ENCODE assay signal across 8 cellular contexts in genomic region chr1:25520446-25521061, GRCh38. TPM values are rescaled to one million over a fixed set of nuclear protein-coding genes. Genes with fewer than 3 reads are reported as not detected.
DNase-seq lines count a peak whose midpoint lies in the region; ATAC-seq, FAIRE-seq and TF ChIP-seq lines count a peak whose summit lies in the region.

No MANE protein-coding gene starts in this region.

- no peaks in the 10 kb centered on the region for H3K79me2 ChIP-seq in H1 (ENCODE audit: control insufficient read depth in 1 of 2, insufficient read depth in 2 of 2, low read length in 2 of 2)

- H2AFZ ChIP-seq in H1 (ENCODE audit: low read length): peak overlapping the region; percentile 93; the same call in 1 of the 2 replicates

- no peak overlapping the region for H3K4me2 ChIP-seq in H1 (ENCODE audit: insufficient read depth in 1 of 2, low read depth in 2 of 2, low read length in 2 of 2)

- 45% methylated on average over 4 of the region's 4 CpGs; no CpG with 5 or more reads in 1 of the 2 experiments for WGBS in H1 (ENCODE audit: extremely low coverage in 1 of 2, insufficient coverage in 1 of 2, insufficient read length in 1 of 2, insufficient replicate concordance in 2 of 2, low coverage in 1 of 2, low lambda C conversion rate in 2 of 2, missing lambda C conversion rate in 1 of 2), 2 experiments

- no peak overlapping the region for H3K27ac Mint-ChIP-seq in activated CD8-positive, alpha-beta T cell treated with anti-CD3 and anti-CD28 coated beads, Interleukin-2, amount 10 ng/mL, durations not matched to agents 7 days and 5 days

- peaks cover 5% of the 10 kb centered on the region for H3K9me3 Mint-ChIP-seq in activated CD8-positive, alpha-beta T cell treated with anti-CD3 and anti-CD28 coated beads, Interleukin-2, amount 10 ng/mL, durations not matched to agents 7 days and 5 days (ENCODE audit: insufficient read depth)

- POLR2A ChIA-PET in activated CD8-positive, alpha-beta T cell treated with anti-CD3 and anti-CD28 coated beads, Interleukin-2, amount 10 ng/mL, durations not matched to agents 7 days and 5 days (lab: Charles Lee): interaction anchor here (0.5 kb wide), 1 partner anchor 285 kb away, joined by 3 read pairs; no protein-coding TSS in a partner anchor
- POLR2A ChIA-PET in H1 (lab: Charles Lee; ENCODE audit: partially characterized antibody): interaction anchor here (0.6 to 2.2 kb wide), 5 partner anchors 14 to 292 kb away, joined by 3 to 16 read pairs (median 3); no protein-coding TSS in a partner anchor

- H3K9me3 ChIP-seq in H1 (ENCODE audit: insufficient read depth in 2 of 2, low read depth in 1 of 2, low read length in 1 of 2): peaks cover 0 to 4% of the 10 kb centered on the region in 2 experiments; a peak in 1 of 4 replicates

- H3K23me2 ChIP-seq in H1 (ENCODE audit: low read depth, low read length): no peaks in the 10 kb centered on the region

- H2BK5ac ChIP-seq in H1 (ENCODE audit: low read depth, low read length): no peak overlapping the region

- H4K5ac ChIP-seq in H1 (ENCODE audit: insufficient read length, low read depth, low read length): no peak overlapping the region

- no peak overlapping the region for H2AK5ac ChIP-seq in H1 (ENCODE audit: low read depth, low read length)

- no peak overlapping the region for H3K4me3 ChIP-seq in H1 (ENCODE audit: extremely low read depth in 1 of 4, insufficient read depth in 2 of 4, low read depth in 3 of 4, low read length in 4 of 4)

- no peak overlapping the region for H3K27ac ChIP-seq in H1 (ENCODE audit: low read depth, low read length)

- no peak overlapping the region for H3K56ac ChIP-seq in H1 (replicated peaks; ENCODE audit: insufficient read length, low read depth, low read length)

- no peak for TF ChIP-seq EP300 in H1 (IDR thresholded peaks at IDR 0.05; ENCODE audit: borderline replicate concordance in 1 of 2, low read depth in 2 of 2, low read length in 2 of 2)

- H3K23ac ChIP-seq in H1 (ENCODE audit: insufficient read length): no peak overlapping the region

- peak overlapping the region; percentile 80; the same call in 1 of the 2 replicates for H2BK20ac ChIP-seq in H1 (ENCODE audit: low read length)

- H3K4me1 ChIP-seq in H1 (replicated peaks in 1 of 4; ENCODE audit: control insufficient read depth in 3 of 4, insufficient read depth in 4 of 4, low read length in 3 of 4): peaks cover 4 to 8% (median 4%) of the 10 kb centered on the region in 4 experiments; a peak in 6 of 7 replicates

- no peaks in the 10 kb centered on the region for H3K36me3 ChIP-seq in H1 (ENCODE audit: control insufficient read depth in 2 of 4, insufficient read depth in 4 of 4, low read length in 3 of 4)

- peak in 2 of 3 experiments; percentile 63 to 76; a peak in 3 of 4 replicates for TF ChIP-seq CTCF in H1 (IDR thresholded peaks at IDR 0.05; ENCODE audit: control extremely low read depth in 1 of 3, insufficient read depth in 1 of 3, low read depth in 1 of 3, low read length in 3 of 3)

- peaks cover 7% of the 10 kb centered on the region for H3K4me1 Mint-ChIP-seq in activated CD8-positive, alpha-beta T cell treated with anti-CD3 and anti-CD28 coated beads, Interleukin-2, amount 10 ng/mL, durations not matched to agents 7 days and 5 days (ENCODE audit: low read depth)

- CTCF ChIA-PET in activated CD8-positive, alpha-beta T cell treated with anti-CD3 and anti-CD28 coated beads, Interleukin-2, amount 10 ng/mL, durations not matched to agents 7 days and 5 days (lab: Charles Lee): interaction anchor here (0.7 to 5.0 kb wide), 31 partner anchors 13 to 289 kb away, joined by 3 to 45 read pairs (median 4); partner anchors contain the start of gene LDLRAP1
- CTCF ChIA-PET in H1 (lab: Charles Lee; ENCODE audit: partially characterized antibody): interaction anchor here (0.6 to 15.3 kb wide), 32 partner anchors 8 to 327 kb away, joined by 3 to 240 read pairs (median 4); partner anchors contain the start of gene LDLRAP1

- no peak overlapping the region for H3K14ac ChIP-seq in H1 (ENCODE audit: insufficient read length)

- no peaks in the 10 kb centered on the region for H4K20me1 ChIP-seq in H1 (replicated peaks in 1 of 2; ENCODE audit: control insufficient read depth in 1 of 2, insufficient read depth in 2 of 2, low read length in 2 of 2)

- no peaks in the 10 kb centered on the region for H3K36me3 Mint-ChIP-seq in activated CD8-positive, alpha-beta T cell treated with anti-CD3 and anti-CD28 coated beads, Interleukin-2, amount 10 ng/mL, durations not matched to agents 7 days and 5 days (ENCODE audit: low read depth)

- no peak overlapping the region for H3K9ac ChIP-seq in H1 (replicated peaks in 1 of 4; ENCODE audit: extremely low read depth in 1 of 4, low read depth in 3 of 4, low read length in 3 of 4)

- peak; percentile 62 for ATAC-seq in activated CD8-positive, alpha-beta T cell treated with anti-CD3 and anti-CD28 coated beads, Interleukin-2, amount 10 ng/mL, durations not matched to agents 7 days and 5 days
- no peak for ATAC-seq in GM21529 (IDR thresholded peaks at IDR 0.05; ENCODE audit: unreplicated experiment)

- no peaks in the 10 kb centered on the region for H3K79me1 ChIP-seq in H1 (ENCODE audit: low read depth, low read length)

- no peak for FAIRE-seq in H1 (lab: Jason Lieb, UNC)

- H2BK120ac ChIP-seq in H1 (replicated peaks; ENCODE audit: low read depth, low read length): peak overlapping the region; percentile 50

- H2BK12ac ChIP-seq in H1 (ENCODE audit: low read depth, low read length): peak overlapping the region; percentile 27; the same call in 1 of the 2 replicates

- no peaks in the 10 kb centered on the region for H3K27me3 Mint-ChIP-seq in activated CD8-positive, alpha-beta T cell treated with anti-CD3 and anti-CD28 coated beads, Interleukin-2, amount 10 ng/mL, durations not matched to agents 7 days and 5 days (ENCODE audit: low read depth)

- no peak overlapping the region; the same call in 1 of the 2 replicates for H3K18ac ChIP-seq in H1 (ENCODE audit: extremely low read depth, low read length)

- H2BK15ac ChIP-seq in H1 (ENCODE audit: low read length): 0 out of 2 replicates have a peak overlapping the region, but pooled peaks have one; percentile 29

- H4K8ac ChIP-seq in H1 (ENCODE audit: extremely low read depth, insufficient read depth, low read length): no peak overlapping the region; the same call in 1 of the 2 replicates

- H3K4ac ChIP-seq in H1 (replicated peaks; ENCODE audit: insufficient read length, low read depth, low read length): no peak overlapping the region

- no peak overlapping the region for H3K4me3 Mint-ChIP-seq in activated CD8-positive, alpha-beta T cell treated with anti-CD3 and anti-CD28 coated beads, Interleukin-2, amount 10 ng/mL, durations not matched to agents 7 days and 5 days

- H4K91ac ChIP-seq in H1 (replicated peaks; ENCODE audit: insufficient read length, low read length): no peak overlapping the region

- DNase-seq in activated gamma-delta T cell treated with Interleukin-2 at 50 U/mL for 16 hours: peak; percentile 74
- no peak for DNase-seq in activated gamma-delta T cell (lab: John Stamatoyannopoulos, UW)
- DNase-seq in NCI-H446 treated with DMSO at 0.1 percent for 48 hours (lab: John Stamatoyannopoulos, UW): peak; percentile 31
- DNase-seq in activated CD8-positive, alpha-beta T cell treated with anti-CD3 and anti-CD28 coated beads, Interleukin-2, amount 10 ng/mL, durations not matched to agents 7 days and 5 days: peak; percentile 82
- DNase-seq in H1 (ENCODE audit: low read depth in 1 of 2, low spot score in 2 of 2): peak in 1 of 2 experiments; percentile 77
- DNase-seq in mucosa of gallbladder (ENCODE audit: low spot score): peak; percentile 66
- peak; percentile 49 to 65 for DNase-seq in stimulated activated CD8-positive, alpha-beta memory T cell treated with anti-CD3 and anti-CD28 coated beads, Interleukin-7, amount 100 ng/mL, for 4 hours (ENCODE audit: low read depth in 2 of 2)

- TF ChIP-seq RAD21 in H1 (IDR thresholded peaks at IDR 0.05 in 1 of 2, conservative IDR thresholded peaks at IDR 0.05 in 1 of 2; ENCODE audit: low read depth in 2 of 2, low read length in 2 of 2): peak; percentile 51 to 64

- TF ChIP-seq POLR2A in H1 (IDR thresholded peaks at IDR 0.05; ENCODE audit: control extremely low read depth in 1 of 2, low read depth in 2 of 2, low read length in 2 of 2): no peak

- no peaks in the 10 kb centered on the region; a peak in 1 of 7 replicates for H3K27me3 ChIP-seq in H1 (replicated peaks in 1 of 4; ENCODE audit: control insufficient read depth in 3 of 4, extremely low read depth in 1 of 4, insufficient read depth in 3 of 4, low read length in 3 of 4)

TF ChIP-seq in H1, 55 proteins besides CTCF, POLR2A, EP300 and RAD21 (continues in another document):
- TF ChIP-seq RXRA (IDR thresholded peaks at IDR 0.05; ENCODE audit: insufficient read depth, low read depth, low read length) (no peak), TBP (IDR thresholded peaks at IDR 0.05; ENCODE audit: low read depth, low read length) (no peak), SRF (IDR thresholded peaks at IDR 0.05; ENCODE audit: low read depth, low read length) (no peak), CHD2 (IDR thresholded peaks at IDR 0.05; ENCODE audit: low read length) (no peak), NANOG (IDR thresholded peaks at IDR 0.05; ENCODE audit: insufficient read depth, low read depth, low read length, poor library complexity, severe bottlenecking) (no peak), SP4 (IDR thresholded peaks at IDR 0.05; ENCODE audit: low read length) (no peak), FOSL1 (IDR thresholded peaks at IDR 0.05; ENCODE audit: insufficient read depth, low read depth, low read length) (no peak), TAF7 (optimal IDR thresholded peaks at IDR 0.05; ENCODE audit: borderline replicate concordance, low read depth, low read length) (no peak), BACH1 (IDR thresholded peaks at IDR 0.05; ENCODE audit: low read length) (no peak)

RNA-seq across cellular contexts. Expression of gene LDLRAP1, which starts 22.9 kb away (rescaled TPM):
- total RNA-seq in activated CD8-positive, alpha-beta T cell treated with anti-CD3 and anti-CD28 coated beads, Interleukin-2, amount 10 ng/mL, durations not matched to agents 7 days and 5 days: 10 to 100 TPM; 30.7 to 31.3 TPM
- 12.8 and 14.0 TPM in 2 replicates for total RNA-seq in H1 (2021; fragmentation: NEBNext Ultra II Directional; extraction: Animal tissue kit (Norgen Biotek cat#: 25700))
- 13.2 and 16.3 TPM in 2 replicates for polyA plus RNA-seq in H1 (2011; rRNA removed)
- polyA plus RNA-seq in H1 (2011; cell fraction: cytosol; rRNA removed): 10.4 TPM
- 16.7 TPM for polyA plus RNA-seq in H1 (2011; cell fraction: nucleus; rRNA removed)
- polyA plus RNA-seq in H1 (2012, experiment 1 of 2): 9.3 to 13.5 TPM (median 11.9 TPM) in 4 replicates
- 13.0 TPM for polyA plus RNA-seq in H1 (2012, experiment 2 of 2)
- 9.4 TPM for polyA plus RNA-seq in H1 (2013, experiment 1 of 2)
- polyA plus RNA-seq in H1 (2013, experiment 2 of 2): 9.6 TPM
- 9.7 and 11.7 TPM in 2 replicates for polyA minus RNA-seq in H1 (2011; rRNA and poly(A)+ RNA removed)
- 8.3 TPM for polyA minus RNA-seq in H1 (2011; cell fraction: cytosol; rRNA and poly(A)+ RNA removed)
- 9.7 TPM for polyA minus RNA-seq in H1 (2011; cell fraction: nucleus; rRNA and poly(A)+ RNA removed)
- 22.8 TPM for total RNA-seq in mucosa of gallbladder
